Comparison of ENCODE assay signal across 18 cellular contexts in the genomic region with DNA sequence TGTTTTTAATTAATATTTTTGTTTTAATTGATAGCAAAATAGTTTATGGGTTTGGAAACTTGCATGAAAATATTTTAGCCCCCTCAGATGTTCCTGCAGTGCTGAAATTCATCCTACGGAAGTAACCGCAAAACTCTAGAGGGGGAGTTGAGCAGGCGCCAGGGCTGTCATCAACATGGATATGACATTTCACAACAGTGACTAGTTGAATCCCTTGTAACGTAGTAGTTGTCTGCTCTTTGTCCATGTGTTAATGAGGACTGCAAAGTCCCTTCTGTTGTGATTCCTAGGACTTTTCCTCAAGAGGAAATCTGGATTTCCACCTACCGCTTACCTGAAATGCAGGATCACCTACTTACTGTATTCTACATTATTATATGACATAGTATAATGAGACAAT. TPM values are rescaled to one million over a fixed set of nuclear protein-coding genes. Genes with fewer than 3 reads are reported as not detected.
A peak's percentile ranks its signal among the peaks of the same experiment; 100 is the strongest.
DNase-seq lines count a peak whose midpoint lies in the region; ATAC-seq, FAIRE-seq and TF ChIP-seq lines count a peak whose summit lies in the region.
"Had no signal": no experiment of that assay in that cellular context is flagged by ENCODE, and none has a peak within 500 bp of the region (broad histone marks: within the 10 kb centered on the region; RNA-seq: fewer than 3 reads in every experiment).

No MANE protein-coding gene starts in this region.

- WGBS in spleen, 5 donors, result 48 to 66% (median 52%) methylated on average over 5 of the region's 5 CpGs
- 75 to 91% methylated on average over 5 of the region's 5 CpGs for WGBS in testis, 2 donors

- H3K4me3 ChIP-seq in NB4 (ENCODE audit: low read depth, low read length) (no peak overlapping the region), spleen (no peak overlapping the region), testis (no peak overlapping the region)

- no peak for ATAC-seq in left ventricle myocardium superior
- ATAC-seq in HG03196 (IDR thresholded peaks at IDR 0.05; ENCODE audit: unreplicated experiment), result no peak

- FAIRE-seq in GM19239 (lab: Jason Lieb, UNC), result peak; percentile 18

- H3K27me3 ChIP-seq in spleen (replicated peaks in 1 of 7) (peaks cover 0 to 6% (median 0%) of the 10 kb centered on the region in 7 donors), testis (no peaks in the 10 kb centered on the region)
- H3K27me3 ChIP-seq: BE2C had no signal

- H3K27ac ChIP-seq in spleen (peak overlapping the region in 5 of 8 donors; percentile 18 to 50 (median 30)), testis (no peak overlapping the region)
- H3K27ac ChIP-seq: epithelial cell of prostate, VCaP had no signal

- intact Hi-C loops in left ventricle myocardium superior (cut with micrococcal nuclease) (no loop called here), spleen (cut with DNase I; ENCODE audit: low total_unique reads) (no loop called here), testis (cut with DNase I; ENCODE audit: low total_unique reads) (no loop called here)

- DNase-seq in GM19239 (ENCODE audit: insufficient read length, low spot score), result no peak
- peak; percentile 57 for DNase-seq in NB4 (ENCODE audit: low read depth)
- peak; percentile 67 for DNase-seq in left ventricle myocardium superior
- no peak for DNase-seq in spleen
- DNase-seq in stimulated activated naive CD4-positive, alpha-beta T cell treated with Interleukin-2 at 50 U/mL for 16 hours (lab: John Stamatoyannopoulos, UW), result no peak
- no peak for DNase-seq in testis
- DNase-seq: activated CD4-positive, alpha-beta memory T cell treated with anti-CD3 and anti-CD28 coated beads, Interleukin-2, amount 10 ng/mL, durations not matched to agents 7 days and 5 days; activated T-cell treated with anti-CD3 and anti-CD28 coated beads, Interleukin-2, amount 50 U/mL, for 48 hours; BE2C; dermis blood vessel endothelial cell; glutamatergic neuron; NCI-H1417; NCI-H82; retina; substantia nigra had no signal

- TF ChIP-seq POLR2A in NB4 (IDR thresholded peaks at IDR 0.05; ENCODE audit: extremely low read depth, insufficient read length) (no peak), spleen (IDR thresholded peaks at IDR 0.05) (no peak), testis (IDR thresholded peaks at IDR 0.05) (no peak)

- H3K36me3 ChIP-seq in spleen, result peaks cover 0 to 17% (median 2%) of the 10 kb centered on the region in 6 donors
- H3K36me3 ChIP-seq in testis (ENCODE audit: low read depth, missing control alignments), result no peaks in the 10 kb centered on the region

- H3K4me1 ChIP-seq in spleen (peaks cover 0 to 23% (median 21%) of the 10 kb centered on the region in 6 donors), testis (no peaks in the 10 kb centered on the region)
- H3K4me1 ChIP-seq: BE2C had no signal

- H3K9me3 ChIP-seq in spleen (no peaks in the 10 kb centered on the region), testis (no peaks in the 10 kb centered on the region)
- H3K9me3 ChIP-seq: BE2C had no signal

- TF ChIP-seq CTCF in NB4 (IDR thresholded peaks at IDR 0.05; ENCODE audit: low read depth, low read length) (no peak), spleen (IDR thresholded peaks at IDR 0.05 in 8 of 11, conservative IDR thresholded peaks at IDR 0.05 in 3 of 11) (no peak), testis (IDR thresholded peaks at IDR 0.05) (no peak)

RNA-seq across cellular contexts. Expression of gene MAP7D3, which starts 40.4 kb away (rescaled TPM):
- 10.8 TPM for total RNA-seq in left ventricle myocardium superior
- 10 to 100 TPM; 11.3 to 17.6 (median 13.1) TPM for total RNA-seq in spleen
- 10 to 100 TPM in 1 of 3 donors, 1 to 10 TPM in 2; 7.4 to 10.2 (median 8.7) TPM for polyA plus RNA-seq in spleen
- total RNA-seq in testis, result 10 to 100 TPM; 38.2 to 44.0 TPM
- polyA plus RNA-seq in testis (ENCODE audit: insufficient read depth, low read depth, low replicate concordance), result 14.7 TPM

Comparison
In these comparisons a context has a peak if more than half of its experiments do, and no peak if none do; other contexts are left out.
1. DNase-seq: peak in NB4 (single experiment) and left ventricle myocardium superior (single experiment); none in GM19239 (single experiment), spleen (single experiment), stimulated activated naive CD4-positive, alpha-beta T cell treated with Interleukin-2 at 50 U/mL for 16 hours (single experiment) and testis (single experiment).
2. H3K27ac ChIP-seq: peak in spleen (5 of 8); none in testis (0 of 2).